1 cellular context compared by ENCODE assay signal in the genomic region with DNA sequence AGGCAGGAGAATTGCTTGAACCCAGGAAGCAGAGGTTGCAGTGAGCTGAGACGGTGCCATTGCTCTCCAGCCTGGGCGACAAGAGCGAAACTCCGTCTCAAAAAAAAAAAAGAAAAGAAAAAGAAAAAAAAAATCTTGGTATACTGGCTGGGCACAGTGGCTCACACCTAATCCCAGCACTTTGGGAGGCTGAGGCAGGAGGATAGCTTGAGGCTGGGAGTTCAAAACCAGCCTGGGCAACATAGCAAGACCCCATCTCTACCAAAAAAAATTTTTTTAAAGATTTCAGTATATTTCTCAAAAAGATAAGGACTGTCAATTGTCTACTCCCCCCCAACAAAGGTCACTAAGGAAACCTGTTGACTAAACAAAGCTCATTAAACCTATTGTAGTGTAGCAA.
A peak's percentile ranks its signal among the peaks of the same experiment; 100 is the strongest.
TF ChIP-seq lines count a peak whose summit lies in the region.

No MANE protein-coding gene starts in this region.

TF ChIP-seq in K562, 482 proteins besides CTCF, POLR2A, EP300 and RAD21:
- TF ChIP-seq BCOR (IDR thresholded peaks at IDR 0.05) (peak; percentile 46; the same call in 1 of the 2 replicates), ZNF121 (CRISPR knock-in tag; conservative IDR thresholded peaks at IDR 0.05) (peak; percentile 83), KDM1A (IDR thresholded peaks at IDR 0.05) (0 out of 4 replicates have a peak, but pooled peaks of 1 of the 2 experiments have one; percentile 14), RBM25 (IDR thresholded peaks at IDR 0.05; ENCODE audit: low read depth, low read length, severe bottlenecking) (peak; percentile 71)
TF ChIP-seq in K562: peak in this region for 4; not testable (repeated sequence) for 478.
